ENCODE assay signal across 8 cellular contexts in the genomic region with DNA sequence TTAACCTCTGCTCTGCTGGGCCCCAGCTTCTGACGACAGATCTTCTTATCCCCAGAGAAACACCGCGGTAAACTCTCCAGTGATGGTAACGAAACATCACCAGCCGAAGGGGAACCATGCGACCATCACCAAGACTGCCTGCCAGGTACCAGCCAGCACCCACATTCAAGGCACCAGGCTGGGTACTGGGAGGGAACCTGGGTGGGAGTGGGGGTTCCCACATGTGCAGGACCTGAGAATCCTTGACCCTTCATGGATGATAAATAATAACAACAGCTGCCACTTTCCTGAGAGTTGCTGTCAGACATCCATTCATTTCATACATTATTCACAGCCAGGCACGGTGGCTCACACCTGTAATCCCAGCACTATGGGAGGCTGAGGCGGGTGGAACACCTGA. TPM values are rescaled to one million over a fixed set of nuclear protein-coding genes. Genes with fewer than 3 reads are reported as not detected.
"Had no signal": no experiment of that assay in that cellular context is flagged by ENCODE, and none has a peak within 500 bp of the region (broad histone marks: within the 10 kb centered on the region; RNA-seq: fewer than 3 reads in every experiment).

No MANE protein-coding gene starts in this region.

- ATAC-seq: GM23338, HepG2, K562 had no signal

- H3K27ac Mint-ChIP-seq: GM23338, H9 had no signal

- H3K4me2 ChIP-seq: GM23338 had no signal

- H2AFZ ChIP-seq: GM23338 had no signal

- DNase-seq: H9, HCEC 1CT, KG1 had no signal

- H3K4me3 ChIP-seq: GM23338, K562 had no signal

- H3K27ac ChIP-seq: HL-60 had no signal

- H3K4me3 Mint-ChIP-seq: GM23338, H9 had no signal

- H3K9me3 Mint-ChIP-seq: GM23338, H9 had no signal

RNA-seq across cellular contexts. Expression of a gene that starts 20.8 kb away (rescaled TPM):
- polyA plus RNA-seq: HepG2 had no signal

RNA-seq across cellular contexts. Expression of a gene that starts 49.7 kb away (rescaled TPM):
- total RNA-seq: HepG2, HT1080 had no signal
- polyA plus RNA-seq: HepG2 had no signal
